Comparison of ENCODE assay signal across 9 cellular contexts in the genomic region with DNA sequence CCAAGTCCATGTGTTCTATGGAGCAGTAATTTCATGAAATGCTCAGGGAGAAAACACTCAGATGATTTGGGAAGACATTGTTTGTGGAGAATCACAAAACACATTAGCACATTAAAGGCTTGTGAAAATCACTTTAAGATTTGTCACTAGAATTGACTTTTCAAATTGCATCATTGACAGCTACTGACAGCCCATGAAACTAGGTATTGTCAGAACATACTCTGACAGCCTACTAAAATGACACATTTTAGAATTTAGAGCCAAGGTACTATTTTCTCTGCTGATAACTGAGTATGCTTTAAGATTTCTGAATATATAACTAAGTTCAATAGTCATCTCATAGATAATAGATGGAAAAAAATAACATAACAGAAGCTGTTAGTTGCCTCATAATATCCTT.
"Had no signal": no experiment of that assay in that cellular context is flagged by ENCODE, and none has a peak within 500 bp of the region (broad histone marks: within the 10 kb centered on the region; RNA-seq: fewer than 3 reads in every experiment).

No MANE protein-coding gene starts in this region.

- H3K36me3 ChIP-seq: HAP-1 had no signal

- H3K27ac Mint-ChIP-seq: HFFc6 had no signal

- H3K9me3 ChIP-seq: HAP-1 had no signal

- H3K9me3 Mint-ChIP-seq: HFFc6 had no signal

- H2AFZ ChIP-seq: GM23248 had no signal

- ATAC-seq: HCT116, K562 had no signal

- H3K4me3 ChIP-seq: GM23248, HAP-1, K562 had no signal

- H3K4me3 Mint-ChIP-seq: HFFc6 had no signal

- DNase-seq: GM23248, GOT3, H7, HFFc6, IMR-90 had no signal

- H3K4me1 ChIP-seq: HAP-1 had no signal

- H3K27ac ChIP-seq: GM23248, HL-60 had no signal
